ENCODE assay signal across 20 cellular contexts in the genomic region with DNA sequence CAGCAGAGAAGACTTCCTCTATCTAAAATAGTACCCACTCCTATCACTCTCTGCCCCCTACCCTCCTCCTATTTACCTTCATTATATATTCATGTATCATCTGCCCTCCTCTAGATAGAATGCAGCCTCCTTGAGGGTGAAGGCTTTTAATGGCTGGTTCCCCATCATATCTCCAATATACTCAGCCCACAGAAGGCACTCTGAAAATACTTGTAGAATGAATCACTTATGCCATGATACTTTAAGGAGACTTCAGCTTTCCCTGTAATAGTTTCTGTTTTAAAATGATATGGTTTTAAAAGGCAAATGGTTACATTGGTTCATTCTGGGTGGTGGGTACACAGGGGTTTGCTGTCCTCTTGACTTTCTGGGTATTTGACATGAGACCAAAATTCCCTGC. TPM values are rescaled to one million over a fixed set of nuclear protein-coding genes. Genes with fewer than 3 reads are reported as not detected.
"Had no signal": no experiment of that assay in that cellular context is flagged by ENCODE, and none has a peak within 500 bp of the region (broad histone marks: within the 10 kb centered on the region; RNA-seq: fewer than 3 reads in every experiment).

No MANE protein-coding gene starts in this region.

- H3K9me3 ChIP-seq: ascending aorta, gastroesophageal sphincter, left ventricle myocardium inferior, right atrium auricular region, upper lobe of left lung had no signal

- H3K4me3 Mint-ChIP-seq: activated naive CD8-positive, alpha-beta T cell treated with anti-CD3 and anti-CD28 coated beads, Interleukin-2, amount 50 U/mL, for 24 hours; memory B cell; natural killer cell; stimulated activated naive CD8-positive, alpha-beta T cell treated with anti-CD3 and anti-CD28 coated beads, Interleukin-15, Interleukin-2, amounts not matched to agents 100 ng/mL and 50 ng/mL, for 24 hours had no signal

- H3K36me3 ChIP-seq: ascending aorta, gastroesophageal sphincter, left ventricle myocardium inferior, right atrium auricular region, upper lobe of left lung had no signal

- H3K27me3 Mint-ChIP-seq: memory B cell; stimulated activated naive CD8-positive, alpha-beta T cell treated with anti-CD3 and anti-CD28 coated beads, Interleukin-15, Interleukin-2, amounts not matched to agents 100 ng/mL and 50 ng/mL, for 24 hours had no signal

- H3K27ac ChIP-seq: ascending aorta, epithelial cell of prostate, gastroesophageal sphincter, left ventricle myocardium inferior, right atrium auricular region, upper lobe of left lung had no signal

- H3K4me1 Mint-ChIP-seq: activated naive CD8-positive, alpha-beta T cell treated with anti-CD3 and anti-CD28 coated beads, Interleukin-2, amount 50 U/mL, for 24 hours; memory B cell; natural killer cell had no signal

- ATAC-seq: activated CD4-positive, CD25-positive, alpha-beta regulatory T cell treated with anti-CD3 and anti-CD28 coated beads, Interleukin-2, amount 50 U/mL, for 24 hours; activated naive CD8-positive, alpha-beta T cell treated with anti-CD3 and anti-CD28 coated beads, Interleukin-2, amount 50 U/mL, for 24 hours; gastroesophageal sphincter; natural killer cell had no signal

- DNase-seq: activated CD4-positive, alpha-beta T cell treated with anti-CD3 and anti-CD28 coated beads, Interleukin-2, amount 50 U/mL, for 4 hours; activated naive CD4-positive, alpha-beta T cell; activated naive CD8-positive, alpha-beta T cell treated with anti-CD3 and anti-CD28 coated beads, Interleukin-2, amount 50 U/mL, for 24 hours; activated T-cell treated with anti-CD3 and anti-CD28 coated beads for 4 hours; islet precursor cell; left ventricle myocardium inferior; natural killer cell; nucleus accumbens; stimulated activated CD4-positive, alpha-beta T cell treated with anti-CD3 and anti-CD28 coated beads, Interleukin-4, amount 100 ng/mL, for 24 hours; stimulated activated CD8-positive, alpha-beta memory T cell treated with anti-CD3 and anti-CD28 coated beads, Interleukin-4, amount 100 ng/mL, for 48 hours; upper lobe of left lung had no signal

- H3K27ac Mint-ChIP-seq: activated naive CD8-positive, alpha-beta T cell treated with anti-CD3 and anti-CD28 coated beads, Interleukin-2, amount 50 U/mL, for 24 hours; memory B cell; natural killer cell; stimulated activated naive CD8-positive, alpha-beta T cell treated with anti-CD3 and anti-CD28 coated beads, Interleukin-15, Interleukin-2, amounts not matched to agents 100 ng/mL and 50 ng/mL, for 24 hours had no signal

- H3K27me3 ChIP-seq: ascending aorta, gastroesophageal sphincter, right atrium auricular region, upper lobe of left lung had no signal

- H3K4me3 ChIP-seq: ascending aorta, gastroesophageal sphincter, left ventricle myocardium inferior, right atrium auricular region, upper lobe of left lung had no signal

- H3K36me3 Mint-ChIP-seq: memory B cell, natural killer cell had no signal

- H3K4me1 ChIP-seq: ascending aorta, gastroesophageal sphincter, left ventricle myocardium inferior, right atrium auricular region, upper lobe of left lung had no signal

- FAIRE-seq: bronchial epithelial cell, small intestine had no signal

- H3K9me3 Mint-ChIP-seq: activated naive CD8-positive, alpha-beta T cell treated with anti-CD3 and anti-CD28 coated beads, Interleukin-2, amount 50 U/mL, for 24 hours; memory B cell had no signal

RNA-seq across cellular contexts. Expression of a gene that starts 25.3 kb away (rescaled TPM):
- total RNA-seq: natural killer cell had no signal
